1 cellular context compared by ENCODE assay signal in genomic region chr9:77099388-77099787, GRCh38.
TF ChIP-seq lines count a peak whose summit lies in the region.

No MANE protein-coding gene starts in this region.

TF ChIP-seq in GM23338, 12 proteins besides CTCF, POLR2A, EP300 and RAD21 (continued from another document):
- TF ChIP-seq ZNF462 (CRISPR knock-in tag; IDR thresholded peaks at IDR 0.05) = no peak
- TF ChIP-seq ZNF331 (CRISPR knock-in tag; IDR thresholded peaks at IDR 0.05; ENCODE audit: low read depth) = no peak
- no peak for TF ChIP-seq EZH2phosphoT487 (IDR thresholded peaks at IDR 0.05; ENCODE audit: unreplicated experiment)
- no peak for TF ChIP-seq JUNB (IDR thresholded peaks at IDR 0.05; ENCODE audit: unreplicated experiment)
- TF ChIP-seq CREB1 (CRISPR knock-in tag; IDR thresholded peaks at IDR 0.05; ENCODE audit: low read depth) = no peak
- no peak for TF ChIP-seq ETS1 (IDR thresholded peaks at IDR 0.05)
